16 cellular contexts compared by ENCODE assay signal in the genomic region with DNA sequence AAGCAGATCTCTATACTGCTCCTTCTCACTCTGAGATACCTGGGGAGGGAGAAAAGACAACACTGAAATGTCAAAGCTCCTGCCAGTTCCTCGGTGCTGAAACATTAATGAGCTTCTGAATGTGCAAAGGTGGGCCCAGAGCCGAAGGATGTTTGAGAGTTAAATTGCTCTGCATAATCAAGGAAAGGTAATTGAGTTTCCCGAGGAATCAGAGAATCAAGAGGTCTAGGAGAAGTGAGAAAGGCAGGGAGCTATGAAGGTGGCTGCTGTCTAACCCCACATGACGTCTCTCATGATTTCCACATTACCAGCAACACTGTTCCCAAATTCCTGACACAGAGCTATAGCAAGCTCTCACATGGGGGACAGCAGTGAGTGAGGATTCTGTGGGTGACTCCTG.
A peak's percentile ranks its signal among the peaks of the same experiment; 100 is the strongest.
DNase-seq lines count a peak whose midpoint lies in the region; ATAC-seq and TF ChIP-seq lines count a peak whose summit lies in the region.
"Had no signal": no experiment of that assay in that cellular context is flagged by ENCODE, and none has a peak within 500 bp of the region (broad histone marks: within the 10 kb centered on the region; RNA-seq: fewer than 3 reads in every experiment).

No MANE protein-coding gene starts in this region.

- intact Hi-C loops in adrenal gland (cut with DNase I), result no loop called here

- TF ChIP-seq CTCF in WTC11 (IDR thresholded peaks at IDR 0.05) (no peak), mesothelial cell of epicardium (IDR thresholded peaks at IDR 0.05; ENCODE audit: unreplicated experiment) (no peak), adrenal gland (IDR thresholded peaks at IDR 0.05) (no peak)

- TF ChIP-seq POLR2A in adrenal gland (IDR thresholded peaks at IDR 0.05), result no peak

- POLR2A ChIA-PET in WTC11 (lab: Charles Lee), result no interaction called here

- peaks cover 34% of the 10 kb centered on the region for H3K4me1 Mint-ChIP-seq in WTC11
- H3K4me1 Mint-ChIP-seq in mesothelial cell of epicardium, result peaks cover 18% of the 10 kb centered on the region

- no peaks in the 10 kb centered on the region for H3K27me3 ChIP-seq in adrenal gland
- H3K27me3 ChIP-seq: BLaER1 treated with 17β-estradiol and CSF1 and Interleukin-3, amounts not matched to agents 10 nM and 100 nM had no signal

- CTCF ChIA-PET in WTC11 (lab: Charles Lee), result interaction anchor here (1.0 kb wide), 1 partner anchor 12 kb away, joined by 4 read pairs; no protein-coding TSS in a partner anchor

- no peaks in the 10 kb centered on the region for H3K36me3 ChIP-seq in adrenal gland (replicated peaks in 1 of 2)
- H3K36me3 ChIP-seq: BLaER1 treated with 17β-estradiol and CSF1 and Interleukin-3, amounts not matched to agents 10 nM and 100 nM had no signal

- WGBS in adrenal gland, 4 donors, result 85 to 93% (median 89%) methylated on average over 4 of the region's 4 CpGs

- ATAC-seq in WTC11, result no peak
- ATAC-seq in HG03521 (IDR thresholded peaks at IDR 0.05; ENCODE audit: unreplicated experiment), result no peak
- no peak for ATAC-seq in SK-N-SH treated with all-trans-retinoic acid at 6 μM for 48 hours
- ATAC-seq: CD8-positive, alpha-beta T cell; HepG2 had no signal

- H3K4me3 Mint-ChIP-seq in WTC11 (no peak overlapping the region), mesothelial cell of epicardium (no peak overlapping the region)
- H3K4me3 Mint-ChIP-seq: B cell; CD8-positive, alpha-beta T cell; GM23338; IgD-negative memory B cell had no signal

- H3K27ac Mint-ChIP-seq in WTC11 (peak overlapping the region; percentile 61; the same call in 1 of the 2 replicates), mesothelial cell of epicardium (peak overlapping the region; percentile 5)
- H3K27ac Mint-ChIP-seq: B cell; CD8-positive, alpha-beta T cell had no signal

- H3K36me3 Mint-ChIP-seq in WTC11 (no peaks in the 10 kb centered on the region), mesothelial cell of epicardium (no peaks in the 10 kb centered on the region)

- no peak overlapping the region for H3K27ac ChIP-seq in adrenal gland

- H3K9me3 Mint-ChIP-seq in WTC11, result no peaks in the 10 kb centered on the region
- H3K9me3 Mint-ChIP-seq in mesothelial cell of epicardium, result no peaks in the 10 kb centered on the region
- H3K9me3 Mint-ChIP-seq: CD8-positive, alpha-beta T cell; GM23338; IgD-negative memory B cell had no signal

- H3K4me1 ChIP-seq in adrenal gland (replicated peaks in 1 of 2), result peaks cover 12 to 23% of the 10 kb centered on the region in 2 donors

- no peak overlapping the region for H3K4me3 ChIP-seq in adrenal gland
- H3K4me3 ChIP-seq: BLaER1 treated with 17β-estradiol and CSF1 and Interleukin-3, amounts not matched to agents 10 nM and 100 nM; GM23338 had no signal

- H3K9me3 ChIP-seq in adrenal gland (replicated peaks in 1 of 3), result no peaks in the 10 kb centered on the region
- H3K9me3 ChIP-seq: BLaER1 treated with 17β-estradiol and CSF1 and Interleukin-3, amounts not matched to agents 10 nM and 100 nM had no signal

- H3K27me3 Mint-ChIP-seq in WTC11 (ENCODE audit: low read depth) (no peaks in the 10 kb centered on the region), mesothelial cell of epicardium (ENCODE audit: low read depth) (no peaks in the 10 kb centered on the region)
- H3K27me3 Mint-ChIP-seq: B cell, IgD-negative memory B cell had no signal

- DNase-seq in DMS79 treated with DMSO at 0.1 percent for 48 hours (lab: John Stamatoyannopoulos, UW) (peak; percentile 83), WTC11 (ENCODE audit: low spot score) (no peak), mesothelial cell of epicardium (ENCODE audit: low spot score in 2 of 2, unreplicated experiment in 2 of 2) (no peak), adrenal gland (no peak)
- DNase-seq: CD8-positive, alpha-beta T cell; COR-L47; DMS 273 treated with DMSO at 0.1 percent for 48 hours; GF-D8; HCEC 1CT had no signal

TF ChIP-seq in WTC11, 78 proteins besides CTCF, POLR2A, EP300 and RAD21 (continues in another document):
- TF ChIP-seq E2F1 (CRISPR knock-in tag; IDR thresholded peaks at IDR 0.05), result no peak
- TF ChIP-seq ZNF219 (CRISPR knock-in tag; IDR thresholded peaks at IDR 0.05; ENCODE audit: borderline replicate concordance), result no peak
- TF ChIP-seq, protein P1, sequence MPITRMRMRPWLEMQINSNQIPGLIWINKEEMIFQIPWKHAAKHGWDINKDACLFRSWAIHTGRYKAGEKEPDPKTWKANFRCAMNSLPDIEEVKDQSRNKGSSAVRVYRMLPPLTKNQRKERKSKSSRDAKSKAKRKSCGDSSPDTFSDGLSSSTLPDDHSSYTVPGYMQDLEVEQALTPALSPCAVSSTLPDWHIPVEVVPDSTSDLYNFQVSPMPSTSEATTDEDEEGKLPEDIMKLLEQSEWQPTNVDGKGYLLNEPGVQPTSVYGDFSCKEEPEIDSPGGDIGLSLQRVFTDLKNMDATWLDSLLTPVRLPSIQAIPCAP (CRISPR knock-in tag; IDR thresholded peaks at IDR 0.05), result no peak
- TF ChIP-seq, protein P2, sequence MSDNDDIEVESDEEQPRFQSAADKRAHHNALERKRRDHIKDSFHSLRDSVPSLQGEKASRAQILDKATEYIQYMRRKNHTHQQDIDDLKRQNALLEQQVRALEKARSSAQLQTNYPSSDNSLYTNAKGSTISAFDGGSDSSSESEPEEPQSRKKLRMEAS (CRISPR knock-in tag; IDR thresholded peaks at IDR 0.05), result no peak
- no peak for TF ChIP-seq TEAD4 (CRISPR knock-in tag; IDR thresholded peaks at IDR 0.05)
- no peak for TF ChIP-seq NFYB (CRISPR knock-in tag; conservative IDR thresholded peaks at IDR 0.05; ENCODE audit: low read depth)
- no peak for TF ChIP-seq EMX1 (CRISPR knock-in tag; IDR thresholded peaks at IDR 0.05)

TF ChIP-seq in SK-N-SH treated with all-trans-retinoic acid at 6 μM for 48 hours, 23 proteins besides CTCF, POLR2A, EP300 and RAD21:
- TF ChIP-seq ZFP30 (CRISPR knock-in tag; IDR thresholded peaks at IDR 0.05) (no peak), CREB5 (CRISPR knock-in tag; IDR thresholded peaks at IDR 0.05; ENCODE audit: low read depth) (no peak), RARB (CRISPR knock-in tag; IDR thresholded peaks at IDR 0.05) (no peak), SNAI2 (CRISPR knock-in tag; IDR thresholded peaks at IDR 0.05) (no peak), GLIS3 (CRISPR knock-in tag; IDR thresholded peaks at IDR 0.05) (no peak), PPARA (CRISPR knock-in tag; IDR thresholded peaks at IDR 0.05; ENCODE audit: borderline replicate concordance) (no peak), OSR1 (CRISPR knock-in tag; IDR thresholded peaks at IDR 0.05) (no peak)
- TF ChIP-seq, protein P3, sequence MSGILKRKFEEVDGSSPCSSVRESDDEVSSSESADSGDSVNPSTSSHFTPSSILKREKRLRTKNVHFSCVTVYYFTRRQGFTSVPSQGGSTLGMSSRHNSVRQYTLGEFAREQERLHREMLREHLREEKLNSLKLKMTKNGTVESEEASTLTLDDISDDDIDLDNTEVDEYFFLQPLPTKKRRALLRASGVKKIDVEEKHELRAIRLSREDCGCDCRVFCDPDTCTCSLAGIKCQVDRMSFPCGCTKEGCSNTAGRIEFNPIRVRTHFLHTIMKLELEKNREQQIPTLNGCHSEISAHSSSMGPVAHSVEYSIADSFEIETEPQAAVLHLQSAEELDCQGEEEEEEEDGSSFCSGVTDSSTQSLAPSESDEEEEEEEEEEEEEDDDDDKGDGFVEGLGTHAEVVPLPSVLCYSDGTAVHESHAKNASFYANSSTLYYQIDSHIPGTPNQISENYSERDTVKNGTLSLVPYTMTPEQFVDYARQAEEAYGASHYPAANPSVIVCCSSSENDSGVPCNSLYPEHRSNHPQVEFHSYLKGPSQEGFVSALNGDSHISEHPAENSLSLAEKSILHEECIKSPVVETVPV (CRISPR knock-in tag; IDR thresholded peaks at IDR 0.05), result no peak
